Comparison of ENCODE assay signal across 20 cellular contexts in the genomic region with DNA sequence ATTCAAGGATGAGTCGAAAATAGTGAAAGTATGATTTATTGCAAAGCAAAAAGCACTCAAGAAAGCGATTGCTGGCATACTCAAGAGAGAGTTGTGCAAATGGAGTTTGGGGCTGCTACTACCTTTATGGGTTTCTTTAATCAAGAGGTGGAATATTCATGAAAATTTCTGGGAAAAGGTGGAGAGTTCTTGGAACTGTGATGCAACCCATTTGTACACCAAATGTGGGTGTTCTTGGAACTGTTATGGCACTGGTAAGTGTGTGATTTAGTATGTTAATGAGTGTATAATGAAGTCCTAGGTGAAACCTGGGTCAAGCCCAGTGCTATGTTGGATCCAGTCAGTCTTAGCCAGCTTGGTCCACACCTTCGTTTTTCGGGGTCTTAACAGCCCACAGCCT. TPM values are rescaled to one million over a fixed set of nuclear protein-coding genes. Genes with fewer than 3 reads are reported as not detected.
DNase-seq lines count a peak whose midpoint lies in the region; ATAC-seq lines count a peak whose summit lies in the region.
"Had no signal": no experiment of that assay in that cellular context is flagged by ENCODE, and none has a peak within 500 bp of the region (broad histone marks: within the 10 kb centered on the region; RNA-seq: fewer than 3 reads in every experiment).

No MANE protein-coding gene starts in this region.

- H3K27ac Mint-ChIP-seq in activated CD4-positive, alpha-beta T cell treated with anti-CD3 and anti-CD28 coated beads, Interleukin-2, amount 10 ng/mL, durations not matched to agents 24 days and 14 days: no peak overlapping the region
- peak overlapping the region; percentile 41 for H3K27ac Mint-ChIP-seq in dendritic cell treated with granulocyte-macrophage colony-stimulating factor and Interleukin-4, amounts not matched to agents 40 ng/mL and 50 ng/mL, for 4 days
- H3K27ac Mint-ChIP-seq: B cell had no signal

- H3K4me3 Mint-ChIP-seq in activated CD4-positive, alpha-beta T cell treated with anti-CD3 and anti-CD28 coated beads, Interleukin-2, amount 10 ng/mL, durations not matched to agents 24 days and 14 days: no peak overlapping the region
- no peak overlapping the region for H3K4me3 Mint-ChIP-seq in dendritic cell treated with granulocyte-macrophage colony-stimulating factor and Interleukin-4, amounts not matched to agents 40 ng/mL and 50 ng/mL, for 4 days
- H3K4me3 Mint-ChIP-seq: B cell had no signal

- ATAC-seq in HG02973 (IDR thresholded peaks at IDR 0.05; ENCODE audit: unreplicated experiment) (no peak), HG03342 (IDR thresholded peaks at IDR 0.05; ENCODE audit: unreplicated experiment) (no peak)
- ATAC-seq: HepG2, Right ventricle myocardium inferior had no signal

- H3K4me1 Mint-ChIP-seq in activated CD4-positive, alpha-beta T cell treated with anti-CD3 and anti-CD28 coated beads, Interleukin-2, amount 10 ng/mL, durations not matched to agents 24 days and 14 days: peaks cover 37% of the 10 kb centered on the region
- peaks cover 33% of the 10 kb centered on the region for H3K4me1 Mint-ChIP-seq in dendritic cell treated with granulocyte-macrophage colony-stimulating factor and Interleukin-4, amounts not matched to agents 40 ng/mL and 50 ng/mL, for 4 days (ENCODE audit: low read depth)

- DNase-seq in activated CD4-positive, alpha-beta T cell treated with anti-CD3 and anti-CD28 coated beads, Interleukin-2, amount 10 ng/mL, durations not matched to agents 24 days and 14 days: peak; percentile 58
- DNase-seq in activated CD4-positive, alpha-beta T cell treated with anti-CD3 and anti-CD28 coated beads, Interleukin-2, amount 50 U/mL, for 48 hours: no peak
- peak; percentile 1 for DNase-seq in stimulated activated CD4-positive, alpha-beta T cell treated with anti-CD3 and anti-CD28 coated beads, Interleukin-4, amount 100 ng/mL, for 24 hours
- DNase-seq in stimulated activated CD4-positive, alpha-beta T cell treated with anti-CD3 and anti-CD28 coated beads, Interleukin-4, amount 100 ng/mL, for 1 hour: no peak
- DNase-seq in NOMO-1 treated with dmso at 0.1 percent for 144 hours (lab: John Stamatoyannopoulos, UW; ENCODE audit: unreplicated experiment): no peak
- DNase-seq: Kasumi-1, MV-4-11, NCI-H1105, NCI-H1436 treated with DMSO at 0.1 percent for 48 hours, NCI-H187 treated with DMSO at 0.1 percent for 48 hours, NCI-H2107, NCI-H524 treated with DMSO at 0.1 percent for 48 hours, NCI-H774, PC-9 had no signal

- H3K9me3 Mint-ChIP-seq in activated CD4-positive, alpha-beta T cell treated with anti-CD3 and anti-CD28 coated beads, Interleukin-2, amount 10 ng/mL, durations not matched to agents 24 days and 14 days: no peaks in the 10 kb centered on the region
- H3K9me3 Mint-ChIP-seq in dendritic cell treated with granulocyte-macrophage colony-stimulating factor and Interleukin-4, amounts not matched to agents 40 ng/mL and 50 ng/mL, for 4 days: no peaks in the 10 kb centered on the region

- intact Hi-C loops in activated CD4-positive, alpha-beta T cell treated with anti-CD3 and anti-CD28 coated beads, Interleukin-2, amount 10 ng/mL, durations not matched to agents 24 days and 14 days (cut with micrococcal nuclease): loop anchor here (10.0 kb wide), 1 partner anchor 379 kb away; a partner anchor contains a TSS
- intact Hi-C loops in dendritic cell treated with granulocyte-macrophage colony-stimulating factor and Interleukin-4, amounts not matched to agents 40 ng/mL and 50 ng/mL, for 4 days (cut with micrococcal nuclease): no loop called here

- H3K27me3 Mint-ChIP-seq in activated CD4-positive, alpha-beta T cell treated with anti-CD3 and anti-CD28 coated beads, Interleukin-2, amount 10 ng/mL, durations not matched to agents 24 days and 14 days: no peaks in the 10 kb centered on the region
- H3K27me3 Mint-ChIP-seq in dendritic cell treated with granulocyte-macrophage colony-stimulating factor and Interleukin-4, amounts not matched to agents 40 ng/mL and 50 ng/mL, for 4 days: peaks cover 20% of the 10 kb centered on the region
- H3K27me3 Mint-ChIP-seq: B cell had no signal

- H3K36me3 Mint-ChIP-seq in activated CD4-positive, alpha-beta T cell treated with anti-CD3 and anti-CD28 coated beads, Interleukin-2, amount 10 ng/mL, durations not matched to agents 24 days and 14 days (ENCODE audit: low read depth): peaks cover 4% of the 10 kb centered on the region
- H3K36me3 Mint-ChIP-seq in dendritic cell treated with granulocyte-macrophage colony-stimulating factor and Interleukin-4, amounts not matched to agents 40 ng/mL and 50 ng/mL, for 4 days (ENCODE audit: low read depth): peaks cover 7% of the 10 kb centered on the region

RNA-seq across cellular contexts. Expression of a gene that starts 3.4 kb away (rescaled TPM):
- total RNA-seq in activated CD4-positive, alpha-beta T cell treated with anti-CD3 and anti-CD28 coated beads, Interleukin-2, amount 10 ng/mL, durations not matched to agents 24 days and 14 days: 87.4 and 90.6 TPM in 2 replicates

Comparison
In these comparisons a context has a peak if more than half of its experiments do, and no peak if none do; other contexts are left out.
1. DNase-seq: peak in activated CD4-positive, alpha-beta T cell treated with anti-CD3 and anti-CD28 coated beads, Interleukin-2, amount 10 ng/mL, durations not matched to agents 24 days and 14 days (single experiment) and stimulated activated CD4-positive, alpha-beta T cell treated with anti-CD3 and anti-CD28 coated beads, Interleukin-4, amount 100 ng/mL, for 24 hours (single experiment); none in activated CD4-positive, alpha-beta T cell treated with anti-CD3 and anti-CD28 coated beads, Interleukin-2, amount 50 U/mL, for 48 hours (0 of 2), stimulated activated CD4-positive, alpha-beta T cell treated with anti-CD3 and anti-CD28 coated beads, Interleukin-4, amount 100 ng/mL, for 1 hour (single experiment) and NOMO-1 treated with dmso at 0.1 percent for 144 hours (single experiment).